Comparison of ENCODE assay signal across 19 cellular contexts in genomic region chr1:2553871-2554620, GRCh38. TPM values are rescaled to one million over a fixed set of nuclear protein-coding genes. Genes with fewer than 3 reads are reported as not detected.
DNase-seq lines count a peak whose midpoint lies in the region; ATAC-seq and TF ChIP-seq lines count a peak whose summit lies in the region.
"Had no signal": no experiment of that assay in that cellular context is flagged by ENCODE, and none has a peak within 500 bp of the region (broad histone marks: within the 10 kb centered on the region; RNA-seq: fewer than 3 reads in every experiment).

No MANE protein-coding gene starts in this region.

- H3K4me2 ChIP-seq in osteoblast (ENCODE audit: insufficient read depth, low read length): no peak overlapping the region

- H3K36me3 Mint-ChIP-seq in activated T-cell treated with anti-CD3 and anti-CD28 coated beads, Interleukin-2, amount 50 U/mL, for 24 hours (ENCODE audit: low read depth): peaks cover 29% of the 10 kb centered on the region
- no peaks in the 10 kb centered on the region for H3K36me3 Mint-ChIP-seq in WTC11
- peaks cover 24% of the 10 kb centered on the region for H3K36me3 Mint-ChIP-seq in effector memory CD8-positive, alpha-beta T cell (ENCODE audit: insufficient read depth)
- no peaks in the 10 kb centered on the region for H3K36me3 Mint-ChIP-seq in chondrocyte (ENCODE audit: low read depth)

- H3K4me1 ChIP-seq in osteoblast (ENCODE audit: insufficient read depth, low read length): peaks cover 7% of the 10 kb centered on the region

- CTCF ChIA-PET in WTC11 (lab: Charles Lee): no interaction called here

- peaks cover 52% of the 10 kb centered on the region for H3K4me1 Mint-ChIP-seq in activated T-cell treated with anti-CD3 and anti-CD28 coated beads, Interleukin-2, amount 50 U/mL, for 24 hours (ENCODE audit: low read depth)
- H3K4me1 Mint-ChIP-seq in WTC11: peaks cover 7% of the 10 kb centered on the region; the same call in 1 of the 2 replicates
- H3K4me1 Mint-ChIP-seq in effector memory CD8-positive, alpha-beta T cell (ENCODE audit: low read depth in 2 of 2): peaks cover 39 to 43% of the 10 kb centered on the region in 2 donors
- peaks cover 12% of the 10 kb centered on the region for H3K4me1 Mint-ChIP-seq in chondrocyte (ENCODE audit: low read depth)

- H4K20me1 ChIP-seq in osteoblast (ENCODE audit: insufficient read depth, low read length): no peaks in the 10 kb centered on the region

- peak overlapping the region; percentile 74 for H3K27ac Mint-ChIP-seq in activated T-cell treated with anti-CD3 and anti-CD28 coated beads, Interleukin-2, amount 50 U/mL, for 24 hours
- H3K27ac Mint-ChIP-seq in WTC11 (peak overlapping the region; percentile 19; the same call in 1 of the 2 replicates), chondrocyte (ENCODE audit: unreplicated experiment) (no peak overlapping the region)
- H3K27ac Mint-ChIP-seq in effector memory CD8-positive, alpha-beta T cell: peak overlapping the region; percentile 96 to 99

- H3K36me3 ChIP-seq in osteoblast (ENCODE audit: insufficient read depth, low read length): no peaks in the 10 kb centered on the region
- H3K36me3 ChIP-seq: ascending aorta, gastrocnemius medialis had no signal

- no peak overlapping the region for H3K4me3 ChIP-seq in osteoblast (ENCODE audit: insufficient read depth, low read length)
- H3K4me3 ChIP-seq: ascending aorta, gastrocnemius medialis, lung had no signal

- H3K27me3 Mint-ChIP-seq in activated T-cell treated with anti-CD3 and anti-CD28 coated beads, Interleukin-2, amount 50 U/mL, for 24 hours: no peaks in the 10 kb centered on the region
- H3K27me3 Mint-ChIP-seq in WTC11 (ENCODE audit: low read depth) (no peaks in the 10 kb centered on the region; the same call in 1 of the 2 replicates), chondrocyte (ENCODE audit: low read depth) (no peaks in the 10 kb centered on the region)
- H3K27me3 Mint-ChIP-seq in effector memory CD8-positive, alpha-beta T cell: no peaks in the 10 kb centered on the region
- H3K27me3 Mint-ChIP-seq: T-cell had no signal

- ATAC-seq in WTC11 (no peak), GM18511 (IDR thresholded peaks at IDR 0.05; ENCODE audit: unreplicated experiment) (no peak), GM18498 (IDR thresholded peaks at IDR 0.05; ENCODE audit: unreplicated experiment) (no peak)
- ATAC-seq in effector memory CD8-positive, alpha-beta T cell (replicated peaks): no peak
- ATAC-seq: gastrocnemius medialis had no signal

- no peak overlapping the region for H3K4me3 Mint-ChIP-seq in activated T-cell treated with anti-CD3 and anti-CD28 coated beads, Interleukin-2, amount 50 U/mL, for 24 hours
- no peak overlapping the region for H3K4me3 Mint-ChIP-seq in WTC11
- H3K4me3 Mint-ChIP-seq in effector memory CD8-positive, alpha-beta T cell: peak overlapping the region; percentile 93 to 98
- no peak overlapping the region for H3K4me3 Mint-ChIP-seq in chondrocyte (ENCODE audit: unreplicated experiment)
- H3K4me3 Mint-ChIP-seq: nephron had no signal

- H3K9me3 ChIP-seq in osteoblast (ENCODE audit: low read depth, low read length): no peaks in the 10 kb centered on the region
- H3K9me3 ChIP-seq: ascending aorta, gastrocnemius medialis had no signal

- no peak for TF ChIP-seq CTCF in WTC11 (IDR thresholded peaks at IDR 0.05)
- no peak for TF ChIP-seq CTCF in osteoblast (IDR thresholded peaks at IDR 0.05; ENCODE audit: extremely low read depth, low read depth, low read length)
- TF ChIP-seq CTCF in chondrocyte (IDR thresholded peaks at IDR 0.05): no peak

- H3K27ac ChIP-seq in osteoblast (ENCODE audit: low read depth, low read length): no peak overlapping the region
- H3K27ac ChIP-seq: ascending aorta, epithelial cell of prostate had no signal

- POLR2A ChIA-PET in WTC11 (lab: Charles Lee): no interaction called here

- peaks cover 3% of the 10 kb centered on the region for H3K79me2 ChIP-seq in osteoblast (ENCODE audit: insufficient read depth, low read length)

- H2AFZ ChIP-seq in osteoblast (ENCODE audit: low read length): no peak overlapping the region

- H3K27me3 ChIP-seq in osteoblast (ENCODE audit: insufficient read depth, low read length): no peaks in the 10 kb centered on the region
- H3K27me3 ChIP-seq: ascending aorta had no signal

- no peaks in the 10 kb centered on the region for H3K9me3 Mint-ChIP-seq in activated T-cell treated with anti-CD3 and anti-CD28 coated beads, Interleukin-2, amount 50 U/mL, for 24 hours
- H3K9me3 Mint-ChIP-seq in WTC11 (no peaks in the 10 kb centered on the region), chondrocyte (ENCODE audit: low read depth) (no peaks in the 10 kb centered on the region)
- no peaks in the 10 kb centered on the region for H3K9me3 Mint-ChIP-seq in effector memory CD8-positive, alpha-beta T cell
- H3K9me3 Mint-ChIP-seq: nephron, T-cell had no signal

- DNase-seq in activated T-cell treated with anti-CD3 and anti-CD28 coated beads, Interleukin-2, amount 50 U/mL, for 24 hours: no peak
- no peak for DNase-seq in activated T-cell treated with anti-CD3 and anti-CD28 coated beads, Interleukin-2, amount 50 U/mL, for 1 hour
- DNase-seq in WTC11 (ENCODE audit: low spot score) (no peak), osteoblast (ENCODE audit: insufficient read length, low spot score, missing footprints) (peak; percentile 62), chondrocyte (ENCODE audit: low spot score) (no peak)
- DNase-seq in effector memory CD8-positive, alpha-beta T cell: no peak
- DNase-seq: gastrocnemius medialis, HCEC 1CT, NCI-H187 had no signal

TF ChIP-seq in WTC11, 78 proteins besides CTCF, POLR2A, EP300 and RAD21 (continues in another document):
- TF ChIP-seq ZBTB43 (CRISPR knock-in tag; IDR thresholded peaks at IDR 0.05): no peak
- TF ChIP-seq HMGXB4 (CRISPR knock-in tag; IDR thresholded peaks at IDR 0.05): no peak
- TF ChIP-seq ESRRA (CRISPR knock-in tag; IDR thresholded peaks at IDR 0.05; ENCODE audit: borderline replicate concordance): no peak
- no peak for TF ChIP-seq ZNF671 (CRISPR knock-in tag; IDR thresholded peaks at IDR 0.05)
- TF ChIP-seq NR1H2 (CRISPR knock-in tag; IDR thresholded peaks at IDR 0.05): no peak
- TF ChIP-seq FOXK1 (CRISPR knock-in tag; IDR thresholded peaks at IDR 0.05): no peak
- no peak for TF ChIP-seq MLX (CRISPR knock-in tag; IDR thresholded peaks at IDR 0.05)
- TF ChIP-seq ERG (CRISPR knock-in tag; IDR thresholded peaks at IDR 0.05): no peak

RNA-seq across cellular contexts. Expression of gene TNFRSF14, which starts 2.1 kb away (rescaled TPM):
- total RNA-seq in WTC11 (2021) (0.73 to 1.1 TPM (median 0.87 TPM) in 3 replicates), osteoblast (29.2 and 36.6 TPM in 2 replicates), chondrocyte (0.95 to 2.5 TPM (median 1.1 TPM) in 3 replicates)

RNA-seq across cellular contexts. Expression of gene HES5, which starts 24.0 kb away (rescaled TPM):
- total RNA-seq in WTC11 (2021) (0.21 to 0.23 TPM in 2 of 3 replicates, not detected in the other), osteoblast (not detected in 2 replicates), chondrocyte (not detected in 3 replicates)
- total RNA-seq: ascending aorta, Calu3, M059J, renal cortical epithelial cell, T-cell had no signal

RNA-seq across cellular contexts. Expression of gene PANK4, which starts 27.6 kb away (rescaled TPM):
- 35.2 to 52.5 TPM (median 36.7 TPM) in 3 replicates for total RNA-seq in WTC11 (2021)
- 15.2 and 18.6 TPM in 2 replicates for total RNA-seq in osteoblast
- total RNA-seq in chondrocyte: 19.6 to 32.6 TPM (median 20.5 TPM) in 3 replicates

RNA-seq across cellular contexts. Expression of gene PRXL2B, which starts 32.5 kb away (rescaled TPM):
- total RNA-seq in WTC11 (2021) (47.8 to 51.1 TPM (median 50.3 TPM) in 3 replicates), osteoblast (8.0 and 9.4 TPM in 2 replicates), chondrocyte (20.4 to 25.6 TPM (median 22.4 TPM) in 3 replicates)

Comparison
In these comparisons a context has a peak if more than half of its experiments do, and no peak if none do; other contexts are left out.
1. H3K4me3 Mint-ChIP-seq: peak in effector memory CD8-positive, alpha-beta T cell (2 of 2); none in activated T-cell treated with anti-CD3 and anti-CD28 coated beads, Interleukin-2, amount 50 U/mL, for 24 hours (single experiment), WTC11 (single experiment) and chondrocyte (single experiment).